ENCODE assay signal across 8 cellular contexts in genomic region chr1:162561037-162561615, GRCh38.
DNase-seq lines count a peak whose midpoint lies in the region; ATAC-seq and TF ChIP-seq lines count a peak whose summit lies in the region.

No MANE protein-coding gene starts in this region.

- DNase-seq in AG09319 (ENCODE audit: extremely low read depth, low read depth) (peak; percentile 94), NCI-H345 (lab: John Stamatoyannopoulos, UW) (peak; percentile 97), islet precursor cell (peak; percentile 99)
- DNase-seq in activated CD4-positive, CD25-positive, alpha-beta regulatory T cell (lab: John Stamatoyannopoulos, UW) = peak; percentile 94 to 97 (median 96)
- DNase-seq in central memory CD4-positive, alpha-beta T cell = peak; percentile 98
- peak; percentile 99 for DNase-seq in stimulated activated CD4-positive, alpha-beta T cell treated with anti-CD3 and anti-CD28 coated beads, Interleukin-12 subunit alpha, Interleukin-12 subunit beta, amount 100 ng/mL, for 4 hours

- no peak for TF ChIP-seq CTCF in AG09319 (IDR thresholded peaks at IDR 0.05; ENCODE audit: low read depth, low read length)

- ATAC-seq in GM19025 (IDR thresholded peaks at IDR 0.05; ENCODE audit: low read depth, unreplicated experiment) = peak; percentile 90
- peak; percentile 93 for ATAC-seq in HG03280 (IDR thresholded peaks at IDR 0.05; ENCODE audit: unreplicated experiment)

Comparison
In these comparisons a context has a peak if more than half of its experiments do, and no peak if none do; other contexts are left out.
1. Peak in every context shown above with its lines: DNase-seq and ATAC-seq.